25 cellular contexts compared by ENCODE assay signal in genomic region chr10:56316603-56317002, GRCh38.
"Had no signal": no experiment of that assay in that cellular context is flagged by ENCODE, and none has a peak within 500 bp of the region (broad histone marks: within the 10 kb centered on the region; RNA-seq: fewer than 3 reads in every experiment).

No MANE protein-coding gene starts in this region.

- H3K4me2 ChIP-seq: neural progenitor cell, smooth muscle cell had no signal

- H3K79me2 ChIP-seq: parathyroid adenoma had no signal

- H3K9me3 ChIP-seq: lower lobe of right lung, neutrophil, right atrium auricular region, right lobe of liver, uterus had no signal

- H3K36me3 ChIP-seq: left lung, lower lobe of right lung, neural progenitor cell, neutrophil, right atrium auricular region, right lobe of liver, tibial nerve, uterus had no signal

- H3K27me3 ChIP-seq: left lung, neural progenitor cell, neutrophil, right atrium auricular region, right lobe of liver, tibial nerve, uterus had no signal

- H3K4me3 ChIP-seq: left lung, lower lobe of right lung, neural progenitor cell, psoas muscle, right atrium auricular region, right lobe of liver, smooth muscle cell, tibial nerve, uterus had no signal

- DNase-seq: islet precursor cell; kidney glomerular epithelial cell; left colon; left lung; lower lobe of right lung; naive B cell; natural killer cell; nephron progenitor cell; occipital lobe; psoas muscle; right lobe of liver; stimulated activated CD4-positive, alpha-beta T cell treated with anti-CD3 and anti-CD28 coated beads, Interleukin-1b, Interleukin-23, amount 100 ng/mL, for 48 hours; stimulated activated CD4-positive, alpha-beta T cell treated with anti-CD3 and anti-CD28 coated beads, Interleukin-2, amount 100 ng/mL, for 48 hours; stimulated activated CD4-positive, alpha-beta T cell treated with anti-CD3 and anti-CD28 coated beads, Interleukin-4, amount 100 ng/mL, for 4 hours; stimulated activated CD8-positive, alpha-beta memory T cell treated with anti-CD3 and anti-CD28 coated beads, Interleukin-4, amount 100 ng/mL, for 48 hours; stimulated activated naive CD4-positive, alpha-beta T cell treated with Interleukin-2 at 50 U/mL for 16 hours; stimulated activated naive CD8-positive, alpha-beta T cell treated with anti-CD3 and anti-CD28 coated beads, Interleukin-15, amount 100 ng/mL, for 72 hours; substantia nigra; uterus had no signal

- H2AFZ ChIP-seq: neural progenitor cell, parathyroid adenoma had no signal

- H3K4me1 ChIP-seq: left lung, lower lobe of right lung, neural progenitor cell, parathyroid adenoma, psoas muscle, right atrium auricular region, right lobe of liver, tibial nerve, uterus had no signal

- H3K9ac ChIP-seq: neural progenitor cell, parathyroid adenoma had no signal

- H3K27ac ChIP-seq: left lung, lower lobe of right lung, neural progenitor cell, neutrophil, parathyroid adenoma, psoas muscle, right atrium auricular region, right lobe of liver, tibial nerve, uterus had no signal
